In genomic region chr18:3449702-3450357, GRCh38 we compare ENCODE assay signal across 8 cellular contexts. TPM values are rescaled to one million over a fixed set of nuclear protein-coding genes. Genes with fewer than 3 reads are reported as not detected.
DNase-seq lines count a peak whose midpoint lies in the region; ATAC-seq and TF ChIP-seq lines count a peak whose summit lies in the region.

TGIF1 (plus strand) TSS chr18:3450172; CDS start chr18:3450490, 318 bp downstream.

- no peaks in the 10 kb centered on the region for H3K27me3 ChIP-seq in A673 (replicated peaks; ENCODE audit: insufficient read depth, low read depth, low read length, poor library complexity)
- no peaks in the 10 kb centered on the region for H3K27me3 ChIP-seq in endodermal cell (ENCODE audit: control insufficient read depth, insufficient read depth, low read length, poor library complexity, severe bottlenecking)
- H3K27me3 ChIP-seq in mesenchymal stem cell (ENCODE audit: control insufficient read depth in 1 of 2, insufficient read depth in 1 of 2, low read length in 2 of 2) = no peaks in the 10 kb centered on the region

- peak within 1 kb of the TSS; percentile 83 for H4K8ac ChIP-seq in mesenchymal stem cell (ENCODE audit: low read length)

- DNase-seq in A673 (ENCODE audit: low spot score) (peak; percentile 86), NCI-H345 (lab: John Stamatoyannopoulos, UW) (peak; percentile 80), endodermal cell (peak; percentile 92), mesenchymal stem cell (peak; percentile 86)
- DNase-seq in activated CD8-positive, alpha-beta memory T cell treated with anti-CD3 and anti-CD28 coated beads, Interleukin-2, amount 50 U/mL, for 4 hours = peak; percentile 60
- peak; percentile 62 for DNase-seq in stimulated activated CD8-positive, alpha-beta memory T cell treated with anti-CD3 and anti-CD28 coated beads, Interleukin-4, amount 100 ng/mL, for 48 hours

- H3K4me1 ChIP-seq in A673 (ENCODE audit: insufficient read depth, low read length, poor library complexity, severe bottlenecking) (peaks cover 25% of the 10 kb centered on the region), endodermal cell (ENCODE audit: control insufficient read depth, insufficient read depth, low read length) (peaks cover 14% of the 10 kb centered on the region), mesenchymal stem cell (ENCODE audit: control insufficient read depth, insufficient read depth, low read depth, low read length) (no peaks in the 10 kb centered on the region)

- H3K9me3 Mint-ChIP-seq in endodermal cell = no peaks in the 10 kb centered on the region

- BruUV-seq in A673 (replicated peaks; lab: Mats Ljungman, UMichigan) = no TSS peak

- H3K4ac ChIP-seq in mesenchymal stem cell (ENCODE audit: low read depth in 1 of 2, low read length in 2 of 2) = peak within 1 kb of the TSS; percentile 89 to 90

- H2BK12ac ChIP-seq in mesenchymal stem cell (ENCODE audit: low read length in 2 of 2) = peak within 1 kb of the TSS; percentile 52 to 95

- H3K36me3 ChIP-seq in A673 (ENCODE audit: insufficient read depth, low read length, poor library complexity, severe bottlenecking) = no peaks in the 10 kb centered on the region
- H3K36me3 ChIP-seq in endodermal cell (ENCODE audit: control insufficient read depth, insufficient read depth, low read length) = peaks cover 11% of the 10 kb centered on the region
- no peaks in the 10 kb centered on the region for H3K36me3 ChIP-seq in mesenchymal stem cell (ENCODE audit: control insufficient read depth in 1 of 2, insufficient read depth in 2 of 2, low read depth in 1 of 2, low read length in 2 of 2)

- ATAC-seq in GM19438 (IDR thresholded peaks at IDR 0.05; ENCODE audit: low read depth, unreplicated experiment) (peak; percentile 11), GM18858 (IDR thresholded peaks at IDR 0.05; ENCODE audit: unreplicated experiment) (no peak)

- peak within 1 kb of the TSS; percentile 31 to 74 for H3K23ac ChIP-seq in mesenchymal stem cell (ENCODE audit: low read length in 2 of 2)

- H3K14ac ChIP-seq in mesenchymal stem cell (ENCODE audit: low read length in 2 of 2) = peak within 1 kb of the TSS; percentile 29 to 83

- H3K27ac ChIP-seq in A673 (ENCODE audit: low read depth, low read length, poor library complexity, severe bottlenecking) (peak within 1 kb of the TSS; percentile 96), endodermal cell (ENCODE audit: low read depth, low read length) (peak within 1 kb of the TSS; percentile 100), mesenchymal stem cell (ENCODE audit: low read length, poor library complexity, severe bottlenecking) (peak within 1 kb of the TSS; percentile 97)

- CTCF ChIA-PET in A673 (lab: Charles Lee) = no interaction called here

- H3K27me3 Mint-ChIP-seq in endodermal cell (ENCODE audit: insufficient read depth) = no peaks in the 10 kb centered on the region

- no peaks in the 10 kb centered on the region for H3K9me3 ChIP-seq in A673 (ENCODE audit: low read depth, low read length, poor library complexity, severe bottlenecking)
- no peaks in the 10 kb centered on the region for H3K9me3 ChIP-seq in endodermal cell (ENCODE audit: control insufficient read depth, low read length)
- no peaks in the 10 kb centered on the region for H3K9me3 ChIP-seq in mesenchymal stem cell (ENCODE audit: control insufficient read depth, low read length)

- peak within 1 kb of the TSS; percentile 75 for H2BK15ac ChIP-seq in mesenchymal stem cell (ENCODE audit: low read depth, poor library complexity, severe bottlenecking)

- peaks cover 26% of the 10 kb centered on the region for H3K4me1 Mint-ChIP-seq in endodermal cell

- peak within 1 kb of the TSS; percentile 62 for H2BK5ac ChIP-seq in mesenchymal stem cell (ENCODE audit: low read depth, low read length, poor library complexity, severe bottlenecking)

- H2AK5ac ChIP-seq in mesenchymal stem cell (ENCODE audit: low read length, severe bottlenecking) = peak within 1 kb of the TSS; percentile 12

- H3K9ac ChIP-seq in endodermal cell (ENCODE audit: extremely low read depth, low read length, poor library complexity, severe bottlenecking) (peak within 1 kb of the TSS; percentile 99), mesenchymal stem cell (ENCODE audit: low read length) (peak within 1 kb of the TSS; percentile 100)

- intact Hi-C loops in A673 (cut with micrococcal nuclease; ENCODE audit: unreplicated experiment) = loop anchor here (2.0 to 10.0 kb wide), 6 partner anchors 145 to 552 kb away; no protein-coding TSS in a partner anchor

- H4K91ac ChIP-seq in mesenchymal stem cell (ENCODE audit: low read length) = peak within 1 kb of the TSS; percentile 97

- POLR2A ChIA-PET in A673 (lab: Charles Lee; ENCODE audit: low non-redundant PET) = no interaction called here

- peak within 1 kb of the TSS; percentile 89 to 96 for H3K18ac ChIP-seq in mesenchymal stem cell (ENCODE audit: low read depth in 1 of 2, low read length in 2 of 2)

- WGBS in endodermal cell (ENCODE audit: insufficient coverage in 1 of 2, insufficient read length in 1 of 2), 2 experiments = 0% methylated on average over 8 to 52 of the region's 60 CpGs
- under 1% methylated on average over 28 of the region's 60 CpGs for WGBS in mesenchymal stem cell

- peak within 1 kb of the TSS; percentile 100 for H3K27ac Mint-ChIP-seq in endodermal cell

- peak within 1 kb of the TSS; percentile 100 for H3K4me3 Mint-ChIP-seq in endodermal cell

- H3K36me3 Mint-ChIP-seq in endodermal cell (ENCODE audit: low read depth) = peaks cover 44% of the 10 kb centered on the region

- no peak within 1 kb of the TSS for H2AFZ ChIP-seq in mesenchymal stem cell (ENCODE audit: low read depth, low read length)

- TF ChIP-seq CTCF in A673 (conservative IDR thresholded peaks at IDR 0.05; ENCODE audit: low read depth, low read length) = no peak
- TF ChIP-seq CTCF in endodermal cell (conservative IDR thresholded peaks at IDR 0.05) = no peak

- H2BK120ac ChIP-seq in mesenchymal stem cell (ENCODE audit: low read depth, low read length) = peak within 1 kb of the TSS; percentile 90

- peak within 1 kb of the TSS; percentile 82 for H3K4me2 ChIP-seq in mesenchymal stem cell (ENCODE audit: low read length, poor library complexity, severe bottlenecking)

- H3K4me3 ChIP-seq in A673 (ENCODE audit: low read depth, low read length, poor library complexity, severe bottlenecking) (peak within 1 kb of the TSS; percentile 91), endodermal cell (ENCODE audit: low read length) (peak within 1 kb of the TSS; percentile 100), mesenchymal stem cell (ENCODE audit: insufficient read depth in 1 of 2, low read depth in 1 of 2, low read length in 2 of 2) (peak within 1 kb of the TSS; percentile 91 to 96)

- H3K79me1 ChIP-seq in mesenchymal stem cell (replicated peaks; ENCODE audit: low read length, poor library complexity, severe bottlenecking) = peaks cover 2% of the 10 kb centered on the region

RNA-seq across cellular contexts. Expression of gene TGIF1, which starts in this region (rescaled TPM):
- 86.9 and 98.3 TPM in 2 replicates for total RNA-seq in A673 (2021)
- 100 to 1,000 TPM; 417 to 575 TPM for total RNA-seq in endodermal cell
- polyA plus RNA-seq in endodermal cell (2013, experiment 1 of 2) = 177 TPM
- polyA plus RNA-seq in endodermal cell (2013, experiment 2 of 2) = 176 TPM
- 69.8 TPM for polyA plus RNA-seq in mesenchymal stem cell (2013, experiment 1 of 2)
- polyA plus RNA-seq in mesenchymal stem cell (2013, experiment 2 of 2) = 65.2 TPM
